In genomic region chr16:79469999-79470398, GRCh38 we compare ENCODE assay signal across 15 cellular contexts.
"Had no signal": no experiment of that assay in that cellular context is flagged by ENCODE, and none has a peak within 500 bp of the region (broad histone marks: within the 10 kb centered on the region; RNA-seq: fewer than 3 reads in every experiment).

No MANE protein-coding gene starts in this region.

- H3K27ac ChIP-seq: cardiac muscle cell, ovary, tibial artery had no signal

- H3K4me1 ChIP-seq: tibial artery had no signal

- DNase-seq: activated CD4-positive, alpha-beta memory T cell treated with anti-CD3 and anti-CD28 coated beads, Interleukin-2, amount 10 ng/mL, durations not matched to agents 7 days and 5 days; activated CD4-positive, alpha-beta T cell treated with anti-CD3 and anti-CD28 coated beads for 4 hours; activated effector memory CD4-positive, alpha-beta T cell treated with Interleukin-2 at 50 U/mL for 16 hours; activated T-cell treated with anti-CD3 and anti-CD28 coated beads, Interleukin-2, amount 50 U/mL, for 4 hours; glutamatergic neuron; ovary; SIG-M5; stimulated activated CD4-positive, alpha-beta T cell treated with anti-CD3 and anti-CD28 coated beads, Interleukin-2, amount 100 ng/mL, for 48 hours; T-helper 17 cell had no signal

- ATAC-seq: activated T-cell treated with anti-CD3 and anti-CD28 coated beads, Interleukin-2, amount 50 U/mL, for 4 hours; stimulated activated memory B cell treated with anti-CD40 and anti-IgM and Interleukin-4, amounts not matched to agents 10 μg/mL and 1 μg/mL and 100 μg/mL, for 72 hours; T-helper 17 cell; WTC11 had no signal

- H3K36me3 ChIP-seq: cardiac muscle cell, ovary, tibial artery had no signal

- H3K4me3 ChIP-seq: cardiac muscle cell, ovary, tibial artery had no signal

- H3K27me3 ChIP-seq: cardiac muscle cell, ovary, tibial artery had no signal

- H3K9me3 ChIP-seq: ovary, tibial artery had no signal

- FAIRE-seq: endometrium, TTC549 had no signal
